ENCODE assay signal across 18 cellular contexts in genomic region chr16:66069576-66069975, GRCh38.
"Had no signal": no experiment of that assay in that cellular context is flagged by ENCODE, and none has a peak within 500 bp of the region (broad histone marks: within the 10 kb centered on the region; RNA-seq: fewer than 3 reads in every experiment).

No MANE protein-coding gene starts in this region.

- H3K36me3 ChIP-seq: colonic mucosa, pancreas, tibial artery, uterus had no signal

- DNase-seq: activated CD4-positive, alpha-beta T cell treated with anti-CD3 and anti-CD28 coated beads for 48 hours; activated CD4-positive, CD25-positive, alpha-beta regulatory T cell; activated CD8-positive, alpha-beta T cell treated with anti-CD3 and anti-CD28 coated beads for 36 hours; activated naive CD4-positive, alpha-beta T cell treated with Interleukin-2 at 50 U/mL for 16 hours; activated naive CD8-positive, alpha-beta T cell treated with anti-CD3 and anti-CD28 coated beads, Interleukin-2, amount 10 ng/mL, durations not matched to agents 7 days and 5 days; activated T-cell treated with anti-CD3 and anti-CD28 coated beads, Interleukin-2, amount 50 U/mL, for 1 hour; colonic mucosa; endodermal cell; head of caudate nucleus; pancreas; stimulated activated CD4-positive, alpha-beta T cell treated with anti-CD3 and anti-CD28 coated beads, Interleukin-12 subunit alpha, Interleukin-12 subunit beta, amount 100 ng/mL, for 4 hours; stimulated activated CD4-positive, alpha-beta T cell treated with anti-CD3 and anti-CD28 coated beads, Interleukin-1b, Interleukin-23, amount 100 ng/mL, for 48 hours; stimulated activated naive CD4-positive, alpha-beta T cell treated with Interleukin-2 at 50 U/mL for 16 hours; substantia nigra; T1000; tibial artery; uterus had no signal

- H3K4me1 ChIP-seq: colonic mucosa, pancreas, uterus had no signal

- H3K27me3 ChIP-seq: colonic mucosa, tibial artery, uterus had no signal

- H3K27ac ChIP-seq: colonic mucosa, pancreas, tibial artery, uterus had no signal

- H3K9me3 ChIP-seq: colonic mucosa, pancreas, tibial artery, uterus had no signal

- H3K4me3 ChIP-seq: colonic mucosa, lung, pancreas, tibial artery, uterus had no signal
